In genomic region chr9:124285903-124286291, GRCh38 we compare ENCODE assay signal across 8 cellular contexts. TPM values are rescaled to one million over a fixed set of nuclear protein-coding genes. Genes with fewer than 3 reads are reported as not detected.
A peak's percentile ranks its signal among the peaks of the same experiment; 100 is the strongest.
DNase-seq lines count a peak whose midpoint lies in the region; ATAC-seq, FAIRE-seq and TF ChIP-seq lines count a peak whose summit lies in the region.

No MANE protein-coding gene starts in this region.

- no peak for TF ChIP-seq CTCF in AG09309 (IDR thresholded peaks at IDR 0.05; ENCODE audit: control insufficient read depth, insufficient read depth, low read depth, low read length, missing control alignments)
- no peak for TF ChIP-seq CTCF in foreskin fibroblast (IDR thresholded peaks at IDR 0.05; ENCODE audit: low read depth, low read length)

- peak; percentile 97 for FAIRE-seq in GM19239 (lab: Jason Lieb, UNC)

- DNase-seq in AG09309 (ENCODE audit: low read depth): peak; percentile 92
- peak; percentile 66 for DNase-seq in GM19239 (ENCODE audit: insufficient read length, low spot score)
- DNase-seq in HT-29 (ENCODE audit: low spot score): peak; percentile 4
- peak in 2 of 3 experiments; percentile 16 to 44 for DNase-seq in activated CD8-positive, alpha-beta memory T cell treated with anti-CD3 and anti-CD28 coated beads for 48 hours (ENCODE audit: low read depth in 2 of 3, low spot score in 2 of 3)
- DNase-seq in foreskin fibroblast: peak; percentile 96 to 98
- peak; percentile 93 for DNase-seq in renal cortical epithelial cell (ENCODE audit: low read depth)
- DNase-seq in NCI-H2171 (lab: John Stamatoyannopoulos, UW): no peak
- no peak for DNase-seq in left lobe of liver (ENCODE audit: low spot score)

- H3K4me3 ChIP-seq in AG09309 (ENCODE audit: control insufficient read depth, low read depth, low read length) (no peak overlapping the region), foreskin fibroblast (ENCODE audit: low read depth in 1 of 2, low read length in 2 of 2) (peak overlapping the region; percentile 6 to 10)

- no peak for ATAC-seq in left lobe of liver

RNA-seq across cellular contexts. Expression of gene NEK6, which starts 28.1 kb away (rescaled TPM):
- 17.0 and 22.1 TPM in 2 replicates for total RNA-seq in HT-29 (2014; rRNA removed; shearing (Covaris generic))
- total RNA-seq in renal cortical epithelial cell (19.1 and 124 TPM in 2 replicates), left lobe of liver (84.5 TPM)

Comparison
In these comparisons a context has a peak if more than half of its experiments do, and no peak if none do; other contexts are left out.
1. DNase-seq: peak in AG09309 (single experiment), GM19239 (single experiment), HT-29 (single experiment), activated CD8-positive, alpha-beta memory T cell treated with anti-CD3 and anti-CD28 coated beads for 48 hours (2 of 3), foreskin fibroblast (2 of 2) and renal cortical epithelial cell (single experiment); none in NCI-H2171 (single experiment) and left lobe of liver (single experiment).